In the genomic region with DNA sequence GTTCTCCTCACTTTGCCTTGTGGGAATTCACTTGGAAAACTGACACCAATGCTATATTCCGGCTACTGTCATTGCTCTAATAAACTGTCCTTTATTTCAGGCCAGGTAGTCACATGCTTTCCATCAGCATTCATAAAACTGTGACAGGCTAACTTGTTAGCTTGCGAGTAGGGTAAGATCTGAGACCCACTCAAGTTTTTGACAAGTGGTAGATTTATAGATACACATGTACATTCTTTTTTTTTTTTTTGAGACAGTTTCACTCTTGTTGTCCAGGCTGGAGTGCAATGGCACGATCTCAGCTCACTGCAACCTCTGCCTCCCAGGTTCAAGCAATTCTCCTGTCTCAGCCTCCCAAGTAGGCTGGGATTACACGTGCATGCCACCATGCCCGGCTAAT, we compare ENCODE assay signal across 4 cellular contexts. TPM values are rescaled to one million over a fixed set of nuclear protein-coding genes. Genes with fewer than 3 reads are reported as not detected.
DNase-seq lines count a peak whose midpoint lies in the region; TF ChIP-seq lines count a peak whose summit lies in the region.
"Not testable (repeated sequence)": the region's sequence is repeated elsewhere in the genome, so short reads cannot be mapped to it uniquely, and the experiment has no call there.

No MANE protein-coding gene starts in this region.

- not testable (repeated sequence) for H3K27me3 ChIP-seq in SU-DHL-6 (ENCODE audit: low read length)

- not testable (repeated sequence) for H3K9me3 Mint-ChIP-seq in Calu3 (ENCODE audit: low read depth, unreplicated experiment); chondrocyte (ENCODE audit: low read depth); neural crest cell

- BruUV-seq in Calu3 (replicated peaks; lab: Mats Ljungman, UMichigan), result not testable (repeated sequence)

- peaks cover 53% of the 10 kb centered on the region for H3K36me3 Mint-ChIP-seq in Calu3 (ENCODE audit: insufficient read depth, unreplicated experiment)
- H3K36me3 Mint-ChIP-seq in chondrocyte (ENCODE audit: low read depth); neural crest cell (ENCODE audit: low read depth): not testable (repeated sequence)

- DNase-seq in Calu3; chondrocyte (ENCODE audit: low spot score); neural crest cell (ENCODE audit: low read depth, low spot score): not testable (repeated sequence)

- H3K4me3 Mint-ChIP-seq in Calu3 (ENCODE audit: low read depth, unreplicated experiment) (peak overlapping the region; percentile 81), chondrocyte (ENCODE audit: unreplicated experiment) (peak overlapping the region; percentile 82), neural crest cell (peak overlapping the region; percentile 99)

- H3K4me1 Mint-ChIP-seq in Calu3 (ENCODE audit: low read depth, unreplicated experiment), result not testable (repeated sequence)
- peaks cover 23% of the 10 kb centered on the region for H3K4me1 Mint-ChIP-seq in chondrocyte (ENCODE audit: low read depth)
- H3K4me1 Mint-ChIP-seq in neural crest cell, result peaks cover 16% of the 10 kb centered on the region

- H3K27ac Mint-ChIP-seq in Calu3 (ENCODE audit: unreplicated experiment) (peak overlapping the region; percentile 66), chondrocyte (ENCODE audit: unreplicated experiment) (peak overlapping the region; percentile 45), neural crest cell (ENCODE audit: unreplicated experiment) (peak overlapping the region; percentile 62)

- H3K9me3 ChIP-seq in SU-DHL-6 (ENCODE audit: insufficient read depth, low read length), result not testable (repeated sequence)

- peak overlapping the region; percentile 86 for H3K4me3 ChIP-seq in SU-DHL-6 (ENCODE audit: insufficient read depth, low read length, poor library complexity, severe bottlenecking)

- not testable (repeated sequence) for H3K9me2 ChIP-seq in SU-DHL-6 (replicated peaks; ENCODE audit: insufficient read depth, low read length)

- TF ChIP-seq CTCF in Calu3 (IDR thresholded peaks at IDR 0.05; ENCODE audit: unreplicated experiment); SU-DHL-6 (IDR thresholded peaks at IDR 0.05; ENCODE audit: insufficient read depth, low read length, poor library complexity, severe bottlenecking); chondrocyte (IDR thresholded peaks at IDR 0.05); neural crest cell (conservative IDR thresholded peaks at IDR 0.05): not testable (repeated sequence)

- H2AFZ ChIP-seq in SU-DHL-6 (ENCODE audit: low read depth, low read length, severe bottlenecking), result not testable (repeated sequence)

- not testable (repeated sequence) for H3K27ac ChIP-seq in SU-DHL-6 (ENCODE audit: low read depth, low read length)

- peaks cover 13% of the 10 kb centered on the region; the same call in 1 of the 2 replicates for H4K20me1 ChIP-seq in SU-DHL-6 (ENCODE audit: low read depth, low read length)

- peak overlapping the region; percentile 80 for H3K9ac ChIP-seq in SU-DHL-6 (ENCODE audit: low read length)

- intact Hi-C loops in Calu3 (cut with micrococcal nuclease; ENCODE audit: unreplicated experiment), result not testable (repeated sequence)

- peaks cover 57% of the 10 kb centered on the region for H3K79me2 ChIP-seq in SU-DHL-6 (ENCODE audit: insufficient read depth, low read length)

- not testable (repeated sequence) for H3K27me3 Mint-ChIP-seq in Calu3 (ENCODE audit: unreplicated experiment); chondrocyte (ENCODE audit: low read depth); neural crest cell (ENCODE audit: low read depth)

- peaks cover 15% of the 10 kb centered on the region; the same call in 1 of the 2 replicates for H3F3A ChIP-seq in SU-DHL-6 (ENCODE audit: insufficient read depth)

- H3K36me3 ChIP-seq in SU-DHL-6 (ENCODE audit: low read length), result peaks cover 32% of the 10 kb centered on the region

- peak overlapping the region; percentile 96 for H3K4me2 ChIP-seq in SU-DHL-6 (ENCODE audit: low read depth, low read length, poor library complexity, severe bottlenecking)

- CTCF ChIA-PET in Calu3 (lab: Charles Lee), result not testable (repeated sequence)

RNA-seq across cellular contexts. Expression of a gene that starts 1.7 kb away (rescaled TPM):
- total RNA-seq in Calu3 (2022), result 58.4 and 62.6 TPM in 2 replicates
- total RNA-seq in chondrocyte, result 34.7 to 40.4 TPM (median 35.1 TPM) in 3 replicates
- total RNA-seq in neural crest cell, result 93.3 and 98.3 TPM in 2 replicates

RNA-seq across cellular contexts. Expression of a gene that starts 5.9 kb away (rescaled TPM):
- total RNA-seq in Calu3 (2022), result 39.2 and 40.4 TPM in 2 replicates
- 19.4 to 33.9 TPM (median 21.3 TPM) in 3 replicates for total RNA-seq in chondrocyte
- 50.4 and 53.7 TPM in 2 replicates for total RNA-seq in neural crest cell

RNA-seq across cellular contexts. Expression of a gene that starts 15.2 kb away (rescaled TPM):
- total RNA-seq in Calu3 (2022) (12.1 and 13.3 TPM in 2 replicates), chondrocyte (17.1 to 19.9 TPM (median 17.9 TPM) in 3 replicates), neural crest cell (20.9 and 22.2 TPM in 2 replicates)

RNA-seq across cellular contexts. Expression of a gene that starts 22.2 kb away (rescaled TPM):
- total RNA-seq in Calu3 (2022) (101 and 102 TPM in 2 replicates), chondrocyte (76.3 to 93.9 TPM (median 89.4 TPM) in 3 replicates), neural crest cell (67.9 and 75.8 TPM in 2 replicates)

RNA-seq across cellular contexts. Expression of a gene that starts 33.5 kb away (rescaled TPM):
- total RNA-seq in Calu3 (2022) (10.0 and 10.1 TPM in 2 replicates), chondrocyte (1.8 to 2.4 TPM in 2 of 3 replicates, not detected in the other), neural crest cell (0.50 and 1.5 TPM in 2 replicates)
